ENCODE assay signal across 1 cellular context in genomic region chr11:82900277-82901164, GRCh38.
A peak's percentile ranks its signal among the peaks of the same experiment; 100 is the strongest.
TF ChIP-seq lines count a peak whose summit lies in the region.

Gene PRCP (minus strand): TSS chr11:82900430. CDS start chr11:82900402, 28 bp downstream.

TF ChIP-seq in GM12878, 131 proteins besides CTCF, POLR2A, EP300 and RAD21 (continued from another document):
- TF ChIP-seq PAX5 (IDR thresholded peaks at IDR 0.05; ENCODE audit: borderline replicate concordance, low read depth, low read length) (peak; percentile 12; the same call in 1 of the 2 replicates), NR2C2 (IDR thresholded peaks at IDR 0.05; ENCODE audit: borderline replicate concordance, control insufficient read depth, insufficient read length, low read depth) (no peak), SUZ12 (IDR thresholded peaks at IDR 0.05; ENCODE audit: unreplicated experiment) (no peak), PAX8 (IDR thresholded peaks at IDR 0.05) (no peak), FOXK2 (IDR thresholded peaks at IDR 0.05) (no peak), RB1 (IDR thresholded peaks at IDR 0.05; ENCODE audit: borderline replicate concordance) (no peak), BHLHE40 (IDR thresholded peaks at IDR 0.05; ENCODE audit: borderline replicate concordance in 1 of 2, low read depth in 2 of 2, low read length in 1 of 2) (peak; percentile 88 to 93; a peak in 3 of 4 replicates), JUND (IDR thresholded peaks at IDR 0.05; ENCODE audit: low read depth, low read length) (no peak), NRF1 (conservative IDR thresholded peaks at IDR 0.05; ENCODE audit: low read depth, low read length) (0 out of 2 replicates have a peak, but pooled peaks have one; percentile 0), YBX1 (IDR thresholded peaks at IDR 0.05) (no peak), FOS (IDR thresholded peaks at IDR 0.05; ENCODE audit: borderline replicate concordance, extremely low read depth, insufficient read length) (no peak), MLLT1 (IDR thresholded peaks at IDR 0.05) (peak; percentile 77), NR2F1 (conservative IDR thresholded peaks at IDR 0.05) (no peak; the same call in 1 of the 2 replicates), SMC3 (IDR thresholded peaks at IDR 0.05; ENCODE audit: borderline replicate concordance, low read length) (no peak), RUNX3 (IDR thresholded peaks at IDR 0.05; ENCODE audit: low read length) (peak; percentile 84), ZZZ3 (IDR thresholded peaks at IDR 0.05; ENCODE audit: control insufficient read depth, insufficient read length, low read depth) (no peak), CEBPB (IDR thresholded peaks at IDR 0.05; ENCODE audit: borderline replicate concordance in 1 of 2, low read depth in 2 of 2, low read length in 2 of 2) (no peak), ETV6 (conservative IDR thresholded peaks at IDR 0.05 in 1 of 2, IDR thresholded peaks at IDR 0.05 in 1 of 2; ENCODE audit: borderline replicate concordance in 1 of 2, low read depth in 1 of 2) (no peak), CHD2 (IDR thresholded peaks at IDR 0.05; ENCODE audit: borderline replicate concordance, low read depth, low read length) (0 out of 2 replicates have a peak, but pooled peaks have one; percentile 49), ZBED1 (IDR thresholded peaks at IDR 0.05; ENCODE audit: borderline replicate concordance) (no peak), WRNIP1 (IDR thresholded peaks at IDR 0.05; ENCODE audit: borderline replicate concordance, low read depth, low read length) (no peak), FOXM1 (IDR thresholded peaks at IDR 0.05; ENCODE audit: low read depth, low read length) (no peak), HDAC6 (IDR thresholded peaks at IDR 0.05; ENCODE audit: unreplicated experiment) (no peak)
- TF ChIP-seq, protein P1, sequence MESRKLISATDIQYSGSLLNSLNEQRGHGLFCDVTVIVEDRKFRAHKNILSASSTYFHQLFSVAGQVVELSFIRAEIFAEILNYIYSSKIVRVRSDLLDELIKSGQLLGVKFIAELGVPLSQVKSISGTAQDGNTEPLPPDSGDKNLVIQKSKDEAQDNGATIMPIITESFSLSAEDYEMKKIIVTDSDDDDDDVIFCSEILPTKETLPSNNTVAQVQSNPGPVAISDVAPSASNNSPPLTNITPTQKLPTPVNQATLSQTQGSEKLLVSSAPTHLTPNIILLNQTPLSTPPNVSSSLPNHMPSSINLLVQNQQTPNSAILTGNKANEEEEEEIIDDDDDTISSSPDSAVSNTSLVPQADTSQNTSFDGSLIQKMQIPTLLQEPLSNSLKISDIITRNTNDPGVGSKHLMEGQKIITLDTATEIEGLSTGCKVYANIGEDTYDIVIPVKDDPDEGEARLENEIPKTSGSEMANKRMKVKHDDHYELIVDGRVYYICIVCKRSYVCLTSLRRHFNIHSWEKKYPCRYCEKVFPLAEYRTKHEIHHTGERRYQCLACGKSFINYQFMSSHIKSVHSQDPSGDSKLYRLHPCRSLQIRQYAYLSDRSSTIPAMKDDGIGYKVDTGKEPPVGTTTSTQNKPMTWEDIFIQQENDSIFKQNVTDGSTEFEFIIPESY (IDR thresholded peaks at IDR 0.05) = no peak
- TF ChIP-seq, protein P2, sequence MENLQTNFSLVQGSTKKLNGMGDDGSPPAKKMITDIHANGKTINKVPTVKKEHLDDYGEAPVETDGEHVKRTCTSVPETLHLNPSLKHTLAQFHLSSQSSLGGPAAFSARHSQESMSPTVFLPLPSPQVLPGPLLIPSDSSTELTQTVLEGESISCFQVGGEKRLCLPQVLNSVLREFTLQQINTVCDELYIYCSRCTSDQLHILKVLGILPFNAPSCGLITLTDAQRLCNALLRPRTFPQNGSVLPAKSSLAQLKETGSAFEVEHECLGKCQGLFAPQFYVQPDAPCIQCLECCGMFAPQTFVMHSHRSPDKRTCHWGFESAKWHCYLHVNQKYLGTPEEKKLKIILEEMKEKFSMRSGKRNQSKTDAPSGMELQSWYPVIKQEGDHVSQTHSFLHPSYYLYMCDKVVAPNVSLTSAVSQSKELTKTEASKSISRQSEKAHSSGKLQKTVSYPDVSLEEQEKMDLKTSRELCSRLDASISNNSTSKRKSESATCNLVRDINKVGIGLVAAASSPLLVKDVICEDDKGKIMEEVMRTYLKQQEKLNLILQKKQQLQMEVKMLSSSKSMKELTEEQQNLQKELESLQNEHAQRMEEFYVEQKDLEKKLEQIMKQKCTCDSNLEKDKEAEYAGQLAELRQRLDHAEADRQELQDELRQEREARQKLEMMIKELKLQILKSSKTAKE (IDR thresholded peaks at IDR 0.05; ENCODE audit: low read depth, poor library complexity, severe bottlenecking) = no peak
- TF ChIP-seq, protein P3, sequence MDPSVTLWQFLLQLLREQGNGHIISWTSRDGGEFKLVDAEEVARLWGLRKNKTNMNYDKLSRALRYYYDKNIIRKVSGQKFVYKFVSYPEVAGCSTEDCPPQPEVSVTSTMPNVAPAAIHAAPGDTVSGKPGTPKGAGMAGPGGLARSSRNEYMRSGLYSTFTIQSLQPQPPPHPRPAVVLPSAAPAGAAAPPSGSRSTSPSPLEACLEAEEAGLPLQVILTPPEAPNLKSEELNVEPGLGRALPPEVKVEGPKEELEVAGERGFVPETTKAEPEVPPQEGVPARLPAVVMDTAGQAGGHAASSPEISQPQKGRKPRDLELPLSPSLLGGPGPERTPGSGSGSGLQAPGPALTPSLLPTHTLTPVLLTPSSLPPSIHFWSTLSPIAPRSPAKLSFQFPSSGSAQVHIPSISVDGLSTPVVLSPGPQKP (IDR thresholded peaks at IDR 0.05; ENCODE audit: low read depth, low read length) = no peak
- TF ChIP-seq, protein P4, sequence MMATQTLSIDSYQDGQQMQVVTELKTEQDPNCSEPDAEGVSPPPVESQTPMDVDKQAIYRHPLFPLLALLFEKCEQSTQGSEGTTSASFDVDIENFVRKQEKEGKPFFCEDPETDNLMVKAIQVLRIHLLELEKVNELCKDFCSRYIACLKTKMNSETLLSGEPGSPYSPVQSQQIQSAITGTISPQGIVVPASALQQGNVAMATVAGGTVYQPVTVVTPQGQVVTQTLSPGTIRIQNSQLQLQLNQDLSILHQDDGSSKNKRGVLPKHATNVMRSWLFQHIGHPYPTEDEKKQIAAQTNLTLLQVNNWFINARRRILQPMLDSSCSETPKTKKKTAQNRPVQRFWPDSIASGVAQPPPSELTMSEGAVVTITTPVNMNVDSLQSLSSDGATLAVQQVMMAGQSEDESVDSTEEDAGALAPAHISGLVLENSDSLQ (IDR thresholded peaks at IDR 0.05) = peak; percentile 39; the same call in 1 of the 2 replicates
